18 cellular contexts compared by ENCODE assay signal in genomic region chr6:87641065-87641692, GRCh38.
"Had no signal": no experiment of that assay in that cellular context is flagged by ENCODE, and none has a peak within 500 bp of the region (broad histone marks: within the 10 kb centered on the region; RNA-seq: fewer than 3 reads in every experiment).

No MANE protein-coding gene starts in this region.

- DNase-seq: activated CD4-positive, alpha-beta T cell treated with anti-CD3 and anti-CD28 coated beads, Interleukin-2, amount 50 U/mL, for 4 hours; activated CD4-positive, CD25-positive, alpha-beta regulatory T cell treated with anti-CD3 and anti-CD28 coated beads, Interleukin-2, amount 50 U/mL, for 72 hours; activated naive CD4-positive, alpha-beta T cell treated with anti-CD3 and anti-CD28 coated beads for 36 hours; activated T-cell treated with anti-CD3 and anti-CD28 coated beads for 4 hours; adrenal gland; cerebellar nuclear complex; cortex of kidney; erythroblast; mucosa of descending colon; naive B cell; right cardiac atrium; stomach; T-helper 17 cell; testis; upper lobe of left lung had no signal

- H3K27ac Mint-ChIP-seq: activated naive CD4-positive, alpha-beta T cell treated with anti-CD3 and anti-CD28 coated beads for 36 hours; activated T-helper 2 cell treated with anti-CD3 and anti-CD28 coated beads, Interferon-gamma antibody, Interleukin-2, Interleukin-4, amounts not matched to agents 10 μg/mL and 5 μg/mL and 100 μg/mL, durations not matched to agents 14 hours and 24 hours and 36 hours; memory B cell; neural progenitor cell; T-helper 17 cell had no signal

- ATAC-seq: mucosa of descending colon, T-helper 17 cell had no signal

- H3K4me1 Mint-ChIP-seq: neural progenitor cell had no signal

- H3K4me3 Mint-ChIP-seq: activated naive CD4-positive, alpha-beta T cell treated with anti-CD3 and anti-CD28 coated beads for 36 hours; memory B cell; naive B cell; neural progenitor cell; T-helper 17 cell had no signal

- H3K9me3 Mint-ChIP-seq: activated naive CD4-positive, alpha-beta T cell treated with anti-CD3 and anti-CD28 coated beads for 36 hours; activated T-helper 2 cell treated with anti-CD3 and anti-CD28 coated beads, Interferon-gamma antibody, Interleukin-2, Interleukin-4, amounts not matched to agents 10 μg/mL and 5 μg/mL and 100 μg/mL, durations not matched to agents 14 hours and 24 hours and 36 hours; memory B cell; naive B cell; neural progenitor cell had no signal

- H3K27me3 Mint-ChIP-seq: memory B cell, naive B cell, T-helper 17 cell had no signal
